In the genomic region with DNA sequence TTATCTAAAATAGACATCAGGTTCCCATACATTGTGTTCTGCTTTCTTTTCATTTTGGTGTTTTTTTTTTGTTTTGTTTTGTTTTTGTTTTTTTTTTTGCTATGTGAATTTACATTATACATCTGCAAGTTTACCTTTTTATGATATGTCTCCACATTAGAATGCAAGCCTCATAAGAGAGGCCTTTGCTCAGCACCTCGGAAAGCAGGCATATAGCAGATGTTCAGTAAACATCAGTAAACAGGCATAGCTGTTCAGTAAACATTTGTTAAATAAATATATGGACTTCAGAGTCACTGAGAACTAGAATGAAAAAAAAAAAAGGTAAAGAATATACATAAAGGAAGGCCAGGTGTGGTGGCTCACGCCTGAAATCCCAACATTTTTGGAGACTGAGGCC, we compare ENCODE assay signal across 36 cellular contexts.
"Had no signal": no experiment of that assay in that cellular context is flagged by ENCODE, and none has a peak within 500 bp of the region (broad histone marks: within the 10 kb centered on the region; RNA-seq: fewer than 3 reads in every experiment).

No MANE protein-coding gene starts in this region.

- H3K9me3 ChIP-seq: MG63 had no signal

- H3K36me3 ChIP-seq: MG63 had no signal

- DNase-seq: Karpas-422, Kasumi-1, MG63, MM.1S, MV-4-11, NCI-H1048, NCI-H1092, NCI-H1092 treated with DMSO at 0.1 percent for 48 hours, NCI-H1105, NCI-H1105 treated with DMSO at 0.1 percent for 48 hours, NCI-H1417, NCI-H1417 treated with DMSO at 0.1 percent for 48 hours, NCI-H1436, NCI-H1436 treated with DMSO at 0.1 percent for 48 hours, NCI-H146, NCI-H1694, NCI-H1694 treated with DMSO at 0.1 percent for 48 hours, NCI-H187, NCI-H187 treated with DMSO at 0.1 percent for 48 hours, NCI-H1930, NCI-H2029, NCI-H2029 treated with DMSO at 0.1 percent for 48 hours, NCI-H2081, NCI-H2081 treated with DMSO at 0.1 percent for 48 hours, NCI-H2107, NCI-H2171, NCI-H2171 treated with DMSO at 0.1 percent for 48 hours, NCI-H2227 treated with DMSO at 0.1 percent for 48 hours, NCI-H226, NCI-H345, NCI-H446, NCI-H446 treated with DMSO at 0.1 percent for 48 hours, NCI-H510A, NCI-H510A treated with DMSO at 0.1 percent for 48 hours, NCI-H524, NCI-H524 treated with DMSO at 0.1 percent for 48 hours had no signal

- H3K4me3 ChIP-seq: MG63 had no signal
